12 cellular contexts compared by ENCODE assay signal in the genomic region with DNA sequence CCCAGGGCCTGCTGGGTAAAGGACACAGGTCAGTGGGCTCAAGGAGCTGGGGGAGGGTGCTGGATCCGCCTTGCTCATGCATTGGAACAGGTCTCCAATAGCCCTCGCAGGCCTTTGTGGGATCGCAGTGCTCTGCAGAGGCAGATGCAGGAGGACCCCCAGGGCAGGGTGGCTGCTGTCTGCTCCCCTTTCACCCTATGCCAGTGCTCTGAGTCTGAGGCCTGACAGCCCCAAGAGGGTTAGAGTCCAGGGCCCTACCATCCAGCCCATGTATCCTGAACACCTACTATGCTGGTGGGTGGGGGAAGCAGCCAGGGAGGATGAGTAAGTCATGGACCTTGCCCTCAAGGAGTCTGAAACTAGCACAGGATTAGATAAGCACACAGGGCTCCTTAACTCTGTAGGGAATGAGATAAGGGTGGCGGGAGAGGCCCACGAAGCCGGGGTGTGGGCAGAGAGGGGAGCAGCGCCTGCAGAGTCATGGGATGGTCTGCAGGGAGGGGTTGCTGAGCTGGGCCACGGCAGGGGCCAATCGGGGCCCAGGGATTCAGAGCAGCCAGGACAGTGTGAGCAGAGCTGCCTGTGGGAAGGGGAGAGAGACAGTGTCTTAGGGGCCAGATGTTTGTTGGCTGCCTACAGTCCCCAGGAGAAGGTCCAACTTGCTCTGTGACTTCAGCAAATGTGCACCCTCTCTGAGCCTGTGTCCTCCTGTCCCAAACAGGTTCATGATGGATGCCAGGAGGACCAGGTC. TPM values are rescaled to one million over a fixed set of nuclear protein-coding genes. Genes with fewer than 3 reads are reported as not detected.
DNase-seq lines count a peak whose midpoint lies in the region; ATAC-seq, FAIRE-seq and TF ChIP-seq lines count a peak whose summit lies in the region.
"Had no signal": no experiment of that assay in that cellular context is flagged by ENCODE, and none has a peak within 500 bp of the region (broad histone marks: within the 10 kb centered on the region; RNA-seq: fewer than 3 reads in every experiment).

No MANE protein-coding gene starts in this region.

- H2BK15ac ChIP-seq in IMR-90 (ENCODE audit: low read depth, low read length) = no peak overlapping the region

- H4K5ac ChIP-seq in IMR-90 (ENCODE audit: low read depth, low read length) = no peak overlapping the region

- H3K27me3 ChIP-seq in IMR-90 (ENCODE audit: control insufficient read depth, insufficient read depth, low read length) (no peaks in the 10 kb centered on the region), astrocyte (ENCODE audit: insufficient read depth, low read length) (no peaks in the 10 kb centered on the region)

- TF ChIP-seq POLR2A in IMR-90 (IDR thresholded peaks at IDR 0.05; ENCODE audit: low read depth, low read length) = no peak

- H3K27me3 Mint-ChIP-seq in astrocyte (ENCODE audit: low read depth, unreplicated experiment) (peaks cover 6% of the 10 kb centered on the region), nephron progenitor cell (ENCODE audit: low read depth, poor library complexity) (peaks cover 7% of the 10 kb centered on the region)

- H3K4me3 Mint-ChIP-seq in astrocyte (ENCODE audit: unreplicated experiment) (no peak overlapping the region), nephron progenitor cell (peak overlapping the region; percentile 8)

- WGBS in IMR-90 (ENCODE audit: extremely low coverage in 2 of 2, insufficient read length in 1 of 2), 2 experiments = 48% methylated on average over 5 of the region's 9 CpGs; no CpG with 5 or more reads in 1 of the 2 experiments

- H3K36me3 Mint-ChIP-seq in astrocyte (ENCODE audit: low read depth, unreplicated experiment) (peaks cover 2% of the 10 kb centered on the region), nephron progenitor cell (ENCODE audit: low read depth) (no peaks in the 10 kb centered on the region)

- H3K18ac ChIP-seq in IMR-90 (ENCODE audit: low read depth, low read length) = no peak overlapping the region

- no peak overlapping the region; the same call in 1 of the 2 replicates for H2BK20ac ChIP-seq in IMR-90 (ENCODE audit: low read depth, low read length)

- no peak overlapping the region for H4K91ac ChIP-seq in IMR-90 (ENCODE audit: insufficient read depth, low read depth, low read length)

- CTCF ChIA-PET in IMR-90 (lab: Yijun Ruan, JAX) = interaction anchor here (0.6 to 2.2 kb wide), 5 partner anchors 12 to 42 kb away, joined by 3 to 15 read pairs (median 7); no protein-coding TSS in a partner anchor

- H2AK9ac ChIP-seq in IMR-90 (replicated peaks; ENCODE audit: low read depth, low read length, poor library complexity) = peak overlapping the region; percentile 83

- no peak overlapping the region for H2BK5ac ChIP-seq in IMR-90 (ENCODE audit: low read depth, low read length, poor library complexity, severe bottlenecking)

- H3K36me3 ChIP-seq in IMR-90 (ENCODE audit: control insufficient read depth, insufficient read depth, low read length) (no peaks in the 10 kb centered on the region), astrocyte (ENCODE audit: insufficient read depth, low read length) (no peaks in the 10 kb centered on the region)

- H3K14ac ChIP-seq in IMR-90 (replicated peaks; ENCODE audit: low read depth, low read length) = no peak overlapping the region

- H3K9ac ChIP-seq in IMR-90 (ENCODE audit: low read depth, low read length) = no peak overlapping the region
- no peak overlapping the region for H3K9ac ChIP-seq in astrocyte (ENCODE audit: low read length)

- POLR2A ChIA-PET in IMR-90 (lab: Charles Lee; ENCODE audit: unreplicated experiment) = no interaction called here

- peaks cover 0 to 3% of the 10 kb centered on the region in 2 experiments; a peak in 1 of 4 replicates for H3K79me1 ChIP-seq in IMR-90 (ENCODE audit: low read depth in 1 of 2, low read length in 2 of 2)

- peaks cover 12% of the 10 kb centered on the region for H3K9me1 ChIP-seq in IMR-90 (ENCODE audit: insufficient read depth, low read length)

- H2AK5ac ChIP-seq in IMR-90 (ENCODE audit: low read depth, low read length) = peak overlapping the region; percentile 14

- H2AFZ ChIP-seq in IMR-90 (replicated peaks; ENCODE audit: low read length, poor library complexity) (peak overlapping the region; percentile 4), astrocyte (ENCODE audit: low read depth, low read length) (peak overlapping the region; percentile 26)

- H3K23ac ChIP-seq in IMR-90 (ENCODE audit: low read depth, low read length) = no peak overlapping the region

- in situ Hi-C loops in IMR-90 (cut with MboI; ENCODE audit: low sequenced_read_pairs) = no loop called here

- H3K27ac ChIP-seq in IMR-90 (ENCODE audit: insufficient read depth, low read length) (no peak overlapping the region), astrocyte (ENCODE audit: low read depth, low read length) (no peak overlapping the region)

- no peak overlapping the region for H2BK120ac ChIP-seq in IMR-90 (ENCODE audit: low read depth, low read length)

- no peak for FAIRE-seq in astrocyte (lab: Jason Lieb, UNC)

- intact Hi-C loops in IMR-90 (cut with micrococcal nuclease) = loop anchor here (1.0 kb wide), 1 partner anchor 42 kb away; no protein-coding TSS in a partner anchor

- DNase-seq in IMR-90 = no peak
- DNase-seq in astrocyte (ENCODE audit: low read depth) = no peak
- DNase-seq in nephron progenitor cell = no peak
- DNase-seq in NCI-H1092 (lab: John Stamatoyannopoulos, UW) = no peak
- no peak for DNase-seq in COLO668 (lab: John Stamatoyannopoulos, UW; ENCODE audit: unreplicated experiment)
- DNase-seq: activated T-cell treated with anti-CD3 and anti-CD28 coated beads, Interleukin-2, amount 50 U/mL, for 4 hours; cerebellar nuclear complex; foreskin melanocyte; NCI-H748 treated with DMSO at 0.1 percent for 48 hours; T-helper 9 cell had no signal

- H3K4me1 Mint-ChIP-seq in astrocyte (ENCODE audit: low read depth, unreplicated experiment) (peaks cover 14% of the 10 kb centered on the region), nephron progenitor cell (peaks cover 51% of the 10 kb centered on the region)

- H3K9me3 Mint-ChIP-seq in astrocyte (ENCODE audit: unreplicated experiment) (no peaks in the 10 kb centered on the region), nephron progenitor cell (no peaks in the 10 kb centered on the region)
- H3K9me3 Mint-ChIP-seq: activated T-cell treated with anti-CD3 and anti-CD28 coated beads, Interleukin-2, amount 50 U/mL, for 4 hours had no signal

- H3K56ac ChIP-seq in IMR-90 (ENCODE audit: extremely low read depth, insufficient read depth, low read length) = no peak overlapping the region

- dilution Hi-C loops in IMR-90 (cut with HindIII; ENCODE audit: low sequenced_read_pairs, unreplicated experiment) = no loop called here

- no peak for TF ChIP-seq RAD21 in IMR-90 (IDR thresholded peaks at IDR 0.05; ENCODE audit: low read length)

- H3K4me2 ChIP-seq in IMR-90 (ENCODE audit: low read depth, low read length) = no peak overlapping the region
- no peak overlapping the region for H3K4me2 ChIP-seq in astrocyte (ENCODE audit: low read length)

- no peaks in the 10 kb centered on the region for H3K79me2 ChIP-seq in astrocyte (ENCODE audit: insufficient read depth, low read length)

- TF ChIP-seq CTCF in IMR-90 (conservative IDR thresholded peaks at IDR 0.05; ENCODE audit: low read depth, low read length) (no peak), astrocyte (IDR thresholded peaks at IDR 0.05; ENCODE audit: insufficient read depth, low read depth, low read length) (no peak), nephron progenitor cell (IDR thresholded peaks at IDR 0.05) (no peak)

- H3K4me1 ChIP-seq in IMR-90 (ENCODE audit: control insufficient read depth, insufficient read depth, low read length) = peaks cover 10% of the 10 kb centered on the region
- peaks cover 8% of the 10 kb centered on the region for H3K4me1 ChIP-seq in astrocyte (ENCODE audit: insufficient read depth, low read length)

- peak overlapping the region in 1 of 2 experiments; percentile 7; a peak in 2 of 4 replicates for H4K8ac ChIP-seq in IMR-90 (ENCODE audit: low read depth in 2 of 2, low read length in 2 of 2)

- H4K20me1 ChIP-seq in IMR-90 (ENCODE audit: insufficient read depth, low read length) (peaks cover 3% of the 10 kb centered on the region; the same call in 1 of the 2 replicates), astrocyte (ENCODE audit: insufficient read depth, low read length) (no peaks in the 10 kb centered on the region)

- H3K9me3 ChIP-seq in IMR-90 (ENCODE audit: control insufficient read depth, insufficient read depth, low read length) = no peaks in the 10 kb centered on the region
- H3K9me3 ChIP-seq in astrocyte (ENCODE audit: insufficient read depth, low read depth, low read length) = no peaks in the 10 kb centered on the region

- 0 out of 2 replicates have a peak overlapping the region, but pooled peaks have one; percentile 1 for H3K4ac ChIP-seq in IMR-90 (ENCODE audit: low read depth, low read length)

- H3K4me3 ChIP-seq in IMR-90 (ENCODE audit: insufficient read depth, low read depth, low read length) = no peak overlapping the region
- H3K4me3 ChIP-seq in astrocyte (ENCODE audit: insufficient read depth, low read depth, low read length) = no peak overlapping the region

- no peak for ATAC-seq in IMR-90 (ENCODE audit: low read depth)
- no peak for ATAC-seq in HG03378 (IDR thresholded peaks at IDR 0.05; ENCODE audit: unreplicated experiment)

- no peak overlapping the region for H3K27ac Mint-ChIP-seq in astrocyte (ENCODE audit: unreplicated experiment)
- H3K27ac Mint-ChIP-seq in nephron progenitor cell = peak overlapping the region; percentile 98

- BruUV-seq in IMR-90 (replicated peaks; lab: Mats Ljungman, UMichigan) = no TSS peak

RNA-seq across cellular contexts. Expression of a gene that starts 10.5 kb away (rescaled TPM):
- total RNA-seq in IMR-90 (2012; rRNA removed) (107 and 125 TPM in 2 replicates), astrocyte (182 and 201 TPM in 2 replicates)
- polyA plus RNA-seq in IMR-90 (2012; rRNA removed) = 209 and 216 TPM in 2 replicates
- 259 and 358 TPM in 2 replicates for polyA plus RNA-seq in IMR-90 (2012; cell fraction: cytosol; rRNA removed)
- 267 and 410 TPM in 2 replicates for polyA plus RNA-seq in IMR-90 (2012; cell fraction: nucleus; rRNA removed; ENCODE audit: low replicate concordance)

RNA-seq across cellular contexts. Expression of a gene that starts 28.1 kb away (rescaled TPM):
- total RNA-seq in IMR-90 (2012; rRNA removed) (3.2 and 3.6 TPM in 2 replicates), astrocyte (21.4 and 21.8 TPM in 2 replicates)
- polyA plus RNA-seq in IMR-90 (2012; rRNA removed) = 10.5 and 12.7 TPM in 2 replicates
- 6.8 and 14.5 TPM in 2 replicates for polyA plus RNA-seq in IMR-90 (2012; cell fraction: cytosol; rRNA removed)
- polyA plus RNA-seq in IMR-90 (2012; cell fraction: nucleus; rRNA removed; ENCODE audit: low replicate concordance) = 27.8 and 85.6 TPM in 2 replicates

RNA-seq across cellular contexts. Expression of a gene that starts 35.6 kb away (rescaled TPM):
- 6.4 and 6.5 TPM in 2 replicates for total RNA-seq in IMR-90 (2012; rRNA removed)
- polyA plus RNA-seq in IMR-90 (2012; rRNA removed) = 23.5 and 23.6 TPM in 2 replicates
- polyA plus RNA-seq in IMR-90 (2012; cell fraction: cytosol; rRNA removed) = 16.0 and 21.4 TPM in 2 replicates
- 43.3 and 68.3 TPM in 2 replicates for polyA plus RNA-seq in IMR-90 (2012; cell fraction: nucleus; rRNA removed; ENCODE audit: low replicate concordance)
- total RNA-seq in astrocyte = 22.5 and 24.1 TPM in 2 replicates

RNA-seq across cellular contexts. Expression of a gene that starts 44.5 kb away (rescaled TPM):
- total RNA-seq in IMR-90 (2012; rRNA removed) = under 0.01 TPM in 2 replicates
- polyA plus RNA-seq in IMR-90 (2012; rRNA removed) = 0.10 and 0.12 TPM in 2 replicates
- 0.04 and 0.12 TPM in 2 replicates for polyA plus RNA-seq in IMR-90 (2012; cell fraction: cytosol; rRNA removed)
- polyA plus RNA-seq in IMR-90 (2012; cell fraction: nucleus; rRNA removed; ENCODE audit: low replicate concordance) = 0.50 and 0.59 TPM in 2 replicates
- 2.0 and 4.6 TPM in 2 replicates for total RNA-seq in astrocyte

RNA-seq across cellular contexts. Expression of a gene that starts 46.8 kb away (rescaled TPM):
- total RNA-seq in IMR-90 (2012; rRNA removed) (not detected in 2 replicates), astrocyte (not detected in 2 replicates)
- not detected in 2 replicates for polyA plus RNA-seq in IMR-90 (2012; rRNA removed)
- polyA plus RNA-seq in IMR-90 (2012; cell fraction: cytosol; rRNA removed) = 0.07 TPM in 1 of 2 replicates, not detected in the other
- polyA plus RNA-seq in IMR-90 (2012; cell fraction: nucleus; rRNA removed; ENCODE audit: low replicate concordance) = not detected in 2 replicates
- total RNA-seq: activated T-cell treated with anti-CD3 and anti-CD28 coated beads, Interleukin-2, amount 50 U/mL, for 4 hours; mesenteric fat pad had no signal
